ENCODE assay signal across 8 cellular contexts in genomic region chr7:87935373-87935706, GRCh38. TPM values are rescaled to one million over a fixed set of nuclear protein-coding genes. Genes with fewer than 3 reads are reported as not detected.
DNase-seq lines count a peak whose midpoint lies in the region; ATAC-seq, FAIRE-seq and TF ChIP-seq lines count a peak whose summit lies in the region.

No MANE protein-coding gene starts in this region.

- H3K27me3 ChIP-seq in ACC112 (ENCODE audit: insufficient read depth, low read length) (peaks cover 9% of the 10 kb centered on the region; the same call in 1 of the 2 replicates), H9 (ENCODE audit: insufficient read depth, low read length) (no peaks in the 10 kb centered on the region), GM12878 (replicated peaks in 1 of 2; ENCODE audit: control insufficient read depth in 2 of 2, insufficient read depth in 2 of 2, low read length in 1 of 2) (no peaks in the 10 kb centered on the region), muscle layer of colon (ENCODE audit: control insufficient read depth in 1 of 2, insufficient read depth in 2 of 2, low read length in 2 of 2) (no peaks in the 10 kb centered on the region)

- H3K79me2 ChIP-seq in ACC112 (ENCODE audit: control insufficient read depth, insufficient read depth, low read length, unreplicated experiment) (no peaks in the 10 kb centered on the region), H9 (ENCODE audit: insufficient read depth, low read length) (no peaks in the 10 kb centered on the region), GM12878 (ENCODE audit: control insufficient read depth, insufficient read depth, low read length) (peaks cover 20% of the 10 kb centered on the region)

- H3K4me2 ChIP-seq in H9 (ENCODE audit: insufficient read depth, insufficient read length, low read length) (peak overlapping the region; percentile 87), GM12878 (ENCODE audit: control insufficient read depth, insufficient read depth) (peak overlapping the region; percentile 83)

- CTCF ChIA-PET in GM12878 (lab: Yijun Ruan, JAX) = interaction anchor here (0.6 to 3.3 kb wide), 12 partner anchors 9 to 430 kb away, joined by 3 to 23 read pairs (median 6); no protein-coding TSS in a partner anchor

- H3K4me1 Mint-ChIP-seq in H9 = peaks cover 8% of the 10 kb centered on the region in 2 experiments

- H2AFZ ChIP-seq in ACC112 (ENCODE audit: low read length, unreplicated experiment) (peak overlapping the region; percentile 90), H9 (ENCODE audit: low read length) (no peak overlapping the region), GM12878 (ENCODE audit: control insufficient read depth, low read depth, low read length) (peak overlapping the region; percentile 98)

- RAD21 ChIA-PET in GM12878 (lab: Charles Lee; ENCODE audit: unreplicated experiment) = interaction anchor here (0.9 to 5.2 kb wide), 11 partner anchors 8 to 234 kb away, joined by 3 to 49 read pairs (median 9); no protein-coding TSS in a partner anchor

- no peak overlapping the region for H3K18ac ChIP-seq in H9 (ENCODE audit: insufficient read length, low read depth, low read length)

- peaks cover 10% of the 10 kb centered on the region for H3K23me2 ChIP-seq in H9 (ENCODE audit: insufficient read length, low read depth, low read length, poor library complexity, severe bottlenecking)

- H3K4ac ChIP-seq in H9 (ENCODE audit: low read depth, low read length) = no peak overlapping the region

- H3K36me3 Mint-ChIP-seq in H9 (ENCODE audit: insufficient read depth in 1 of 3, low read depth in 3 of 3) = peaks cover 6 to 10% (median 9%) of the 10 kb centered on the region in 3 experiments; a peak in 4 of 7 replicates

- no peak overlapping the region for H2BK120ac ChIP-seq in H9 (ENCODE audit: low read depth, low read length, poor library complexity, severe bottlenecking)

- H4K8ac ChIP-seq in H9 (replicated peaks; ENCODE audit: insufficient read length, low read depth, low read length) = no peak overlapping the region

- H4K20me1 ChIP-seq in H9 (ENCODE audit: control insufficient read depth, insufficient read depth, insufficient read length) (no peaks in the 10 kb centered on the region), GM12878 (ENCODE audit: control insufficient read depth, insufficient read depth) (no peaks in the 10 kb centered on the region)

- no peak overlapping the region for H2AK5ac ChIP-seq in H9 (ENCODE audit: insufficient read length, low read length)

- BruUV-seq in GM12878 (replicated peaks; lab: Mats Ljungman, UMichigan) = TSS peak; percentile 66

- H2BK20ac ChIP-seq in H9 (ENCODE audit: low read depth, low read length, poor library complexity, severe bottlenecking) = no peak overlapping the region

- no peak overlapping the region for H2BK15ac ChIP-seq in H9 (ENCODE audit: low read depth, low read length)

- no peaks in the 10 kb centered on the region for H3K9me3 ChIP-seq in H9 (ENCODE audit: control insufficient read depth, low read depth, low read length)
- H3K9me3 ChIP-seq in GM12878 (replicated peaks; ENCODE audit: control insufficient read depth, insufficient read depth, low read length) = no peaks in the 10 kb centered on the region
- H3K9me3 ChIP-seq in muscle layer of colon (ENCODE audit: low read length) = no peaks in the 10 kb centered on the region

- peak; percentile 7 for FAIRE-seq in GM12878 (lab: Jason Lieb, UNC)

- no peak overlapping the region for H2BK5ac ChIP-seq in H9 (ENCODE audit: insufficient read length, low read length)

- SMC1A ChIA-PET in GM12878 (lab: Charles Lee; ENCODE audit: uncharacterized antibody, unreplicated experiment) = interaction anchor here (1.2 to 3.9 kb wide), 16 partner anchors 9 to 234 kb away, joined by 3 to 29 read pairs (median 4); no protein-coding TSS in a partner anchor

- H3K23ac ChIP-seq in H9 (ENCODE audit: insufficient read length, low read depth, low read length) = no peak overlapping the region

- peak overlapping the region; percentile 80 for H3K4me3 ChIP-seq in ACC112 (ENCODE audit: low read depth, low read length)
- H3K4me3 ChIP-seq in GM12878 = peak overlapping the region; percentile 71
- H3K4me3 ChIP-seq in muscle layer of colon (ENCODE audit: low read depth in 1 of 2, low read length in 2 of 2) = peak overlapping the region; percentile 52 to 68

- TF ChIP-seq EP300 in GM12878 (IDR thresholded peaks at IDR 0.05; ENCODE audit: borderline replicate concordance in 1 of 2, control insufficient read depth in 1 of 2, low read depth in 2 of 2, low read length in 2 of 2) = no peak

- H3K4me1 ChIP-seq in ACC112 (ENCODE audit: control insufficient read depth, insufficient read depth, low read length, unreplicated experiment) = peaks cover 3% of the 10 kb centered on the region
- no peaks in the 10 kb centered on the region for H3K4me1 ChIP-seq in H9 (ENCODE audit: insufficient read depth, low read length)
- no peaks in the 10 kb centered on the region; the same call in 1 of the 2 replicates for H3K4me1 ChIP-seq in GM12878 (ENCODE audit: control insufficient read depth, insufficient read depth, low read length)
- peaks cover 9% of the 10 kb centered on the region for H3K4me1 ChIP-seq in muscle layer of colon (ENCODE audit: insufficient read depth, low read length)

- H2BK12ac ChIP-seq in H9 (ENCODE audit: insufficient read length, low read depth, low read length) = no peak overlapping the region

- no peaks in the 10 kb centered on the region for H3K9me3 Mint-ChIP-seq in H9

- no peaks in the 10 kb centered on the region for H3K36me3 ChIP-seq in ACC112 (ENCODE audit: insufficient read depth, low read length)
- H3K36me3 ChIP-seq in GM12878 (ENCODE audit: control insufficient read depth in 2 of 2, insufficient read depth in 2 of 2, low read length in 1 of 2) = peaks cover 0 to 3% of the 10 kb centered on the region in 2 experiments; a peak in 1 of 4 replicates
- no peaks in the 10 kb centered on the region for H3K36me3 ChIP-seq in muscle layer of colon (ENCODE audit: insufficient read depth, low read length)

- H3K27me3 Mint-ChIP-seq in H9 (ENCODE audit: low read depth) = peaks cover 22% of the 10 kb centered on the region

- no peak overlapping the region for H3K56ac ChIP-seq in H9 (ENCODE audit: insufficient read length, low read depth, low read length)

- TF ChIP-seq CTCF in H9 (conservative IDR thresholded peaks at IDR 0.05) (no peak), GM12878 (IDR thresholded peaks at IDR 0.05 in 2 of 3, conservative IDR thresholded peaks at IDR 0.05 in 1 of 3; ENCODE audit: control insufficient read depth in 2 of 3, extremely low read depth in 1 of 3, insufficient read depth in 1 of 3, low read depth in 3 of 3, low read length in 3 of 3) (no peak)

- in situ Hi-C loops in GM12878 (cut with MboI) = no loop called here

- no peak overlapping the region for H4K5ac ChIP-seq in H9 (ENCODE audit: insufficient read length, low read depth, low read length)

- POLR2A ChIA-PET in GM12878 (lab: Charles Lee) = interaction anchor here (0.8 to 4.0 kb wide), 10 partner anchors 9 to 281 kb away, joined by 3 to 25 read pairs (median 4); partner anchors contain the start of genes DBF4 and SLC25A40

- H3K27ac ChIP-seq in ACC112 (ENCODE audit: low read depth, low read length) (no peak overlapping the region), H9 (ENCODE audit: insufficient read length, low read depth, low read length) (no peak overlapping the region), GM12878 (ENCODE audit: control insufficient read depth, insufficient read depth) (0 out of 2 replicates have a peak overlapping the region, but pooled peaks have one; percentile 0), muscle layer of colon (ENCODE audit: low read depth, low read length) (no peak overlapping the region)

- H3T11ph ChIP-seq in H9 (ENCODE audit: low read length) = no peak overlapping the region

- WGBS in H9 (ENCODE audit: extremely low coverage, insufficient read length, low lambda C conversion rate) = no CpG with 5 or more reads among the region's 8 CpGs
- 14% methylated on average over 8 of the region's 8 CpGs for WGBS in GM12878 (ENCODE audit: insufficient coverage, insufficient replicate concordance, low lambda C conversion rate, missing lambda C conversion rate)

- no peak for DNase-seq in H9
- DNase-seq in GM12878 (ENCODE audit: low read depth, low spot score) = no peak
- no peak for DNase-seq in midbrain (lab: John Stamatoyannopoulos, UW)
- DNase-seq in RPMI8226 = no peak
- no peak for DNase-seq in SW 1271 (lab: John Stamatoyannopoulos, UW)
- DNase-seq in T1000 (lab: John Stamatoyannopoulos, UW) = no peak

- TF ChIP-seq POLR2A in GM12878 (IDR thresholded peaks at IDR 0.05; ENCODE audit: low read depth, low read length) = no peak

- no peak overlapping the region for H3K9ac ChIP-seq in H9 (ENCODE audit: extremely low read depth, insufficient read length, low read length)
- H3K9ac ChIP-seq in GM12878 (ENCODE audit: control insufficient read depth, insufficient read depth, low read length) = peak overlapping the region; percentile 74; the same call in 1 of the 2 replicates
- no peak overlapping the region for H3K9ac ChIP-seq in muscle layer of colon (ENCODE audit: low read length)

- no peak overlapping the region; a peak in 1 of 7 replicates for H3K27ac Mint-ChIP-seq in H9

- intact Hi-C loops in GM12878 (cut with micrococcal nuclease; ENCODE audit: unreplicated experiment) = no loop called here

- TF ChIP-seq RAD21 in GM12878 (IDR thresholded peaks at IDR 0.05; ENCODE audit: insufficient read depth, low read depth, low read length) = no peak

- no peaks in the 10 kb centered on the region for H3K79me1 ChIP-seq in H9 (ENCODE audit: insufficient read depth, low read depth, low read length, poor library complexity, severe bottlenecking)

- H4K91ac ChIP-seq in H9 (ENCODE audit: insufficient read length, low read depth, low read length) = no peak overlapping the region

- peak overlapping the region; percentile 85 to 94 for H3K4me3 Mint-ChIP-seq in H9

- ATAC-seq in GM12878 = peak; percentile 12; the same call in 2 of the 3 replicates

- no peak overlapping the region for H3K14ac ChIP-seq in H9 (ENCODE audit: insufficient read depth, low read length)

RNA-seq across cellular contexts. Expression of gene ADAM22, which starts 1.3 kb away (rescaled TPM):
- total RNA-seq in H9 (2021) (8.6 and 8.7 TPM in 2 replicates), GM12878 (2014; rRNA removed) (10.4 and 14.1 TPM in 2 replicates), GM12878 (2014; rRNA removed; fragmentation: Illumina TruSeq; extraction: Trizol) (8.7 and 10.0 TPM in 2 replicates), GM12878 (2021) (13.3 and 14.3 TPM in 2 replicates)
- total RNA-seq in GM12878 (2013; cell fraction: nucleolus; rRNA removed) = 193 and 197 TPM in 2 replicates
- polyA plus RNA-seq in GM12878 (2011; ENCODE audit: low read depth) = 2.2 TPM
- polyA plus RNA-seq in GM12878 (2011; rRNA removed) (24.5 and 34.9 TPM in 2 replicates), GM12878 (2014; fragmentation: Illumina TruSeq; extraction: Trizol) (7.9 and 8.4 TPM in 2 replicates), GM12878 (2014; fragmentation: Nextera tagmentation; extraction: Ambion mirVana) (1 to 10 TPM; 1.4 TPM), GM12878 (2014; rRNA removed) (5.3 and 7.2 TPM in 2 replicates), GM12878 (2016; fragmentation: Nextera tagmentation; extraction: Ambion mirVana) (1 to 10 TPM; 6.0 to 7.1 TPM)
- 9.6 and 11.1 TPM in 2 replicates for polyA plus RNA-seq in GM12878 (2011; cell fraction: cytosol; rRNA removed)
- 63.7 and 66.1 TPM in 2 replicates for polyA plus RNA-seq in GM12878 (2011; cell fraction: nucleus; rRNA removed)
- 3.4 and 4.0 TPM in 2 replicates for polyA plus RNA-seq in GM12878 (2012)
- polyA minus RNA-seq in GM12878 (2011; rRNA and poly(A)+ RNA removed) = 71.3 and 146 TPM in 2 replicates
- 10.0 and 13.6 TPM in 2 replicates for polyA minus RNA-seq in GM12878 (2011; cell fraction: cytosol; rRNA and poly(A)+ RNA removed)
- 106 and 145 TPM in 2 replicates for polyA minus RNA-seq in GM12878 (2011; cell fraction: nucleus; rRNA and poly(A)+ RNA removed)

RNA-seq across cellular contexts. Expression of gene DBF4, which starts 59.0 kb away (rescaled TPM):
- 75.9 TPM in 2 replicates for total RNA-seq in H9 (2021)
- 82.6 and 89.6 TPM in 2 replicates for total RNA-seq in GM12878 (2013; cell fraction: nucleolus; rRNA removed)
- 71.2 and 75.9 TPM in 2 replicates for total RNA-seq in GM12878 (2014; rRNA removed)
- total RNA-seq in GM12878 (2014; rRNA removed; fragmentation: Illumina TruSeq; extraction: Trizol) = 77.4 and 81.8 TPM in 2 replicates
- 56.6 and 60.1 TPM in 2 replicates for total RNA-seq in GM12878 (2021)
- polyA plus RNA-seq in GM12878 (2011; ENCODE audit: low read depth) = 11.0 TPM
- 29.3 and 38.0 TPM in 2 replicates for polyA plus RNA-seq in GM12878 (2011; rRNA removed)
- 13.3 and 14.7 TPM in 2 replicates for polyA plus RNA-seq in GM12878 (2011; cell fraction: cytosol; rRNA removed)
- 19.5 and 22.1 TPM in 2 replicates for polyA plus RNA-seq in GM12878 (2011; cell fraction: nucleus; rRNA removed)
- 26.6 and 29.0 TPM in 2 replicates for polyA plus RNA-seq in GM12878 (2012)
- 64.8 and 89.7 TPM in 2 replicates for polyA plus RNA-seq in GM12878 (2014; fragmentation: Illumina TruSeq; extraction: Trizol)
- polyA plus RNA-seq in GM12878 (2014; fragmentation: Nextera tagmentation; extraction: Ambion mirVana) = 10 to 100 TPM; 46.1 to 47.0 TPM
- 37.7 and 38.5 TPM in 2 replicates for polyA plus RNA-seq in GM12878 (2014; rRNA removed)
- 10 to 100 TPM; 84.0 to 89.8 TPM for polyA plus RNA-seq in GM12878 (2016; fragmentation: Nextera tagmentation; extraction: Ambion mirVana)
- polyA minus RNA-seq in GM12878 (2011; rRNA and poly(A)+ RNA removed) = 9.3 and 10.2 TPM in 2 replicates
- 8.6 and 11.0 TPM in 2 replicates for polyA minus RNA-seq in GM12878 (2011; cell fraction: cytosol; rRNA and poly(A)+ RNA removed)
- 29.7 and 42.2 TPM in 2 replicates for polyA minus RNA-seq in GM12878 (2011; cell fraction: nucleus; rRNA and poly(A)+ RNA removed)

RNA-seq across cellular contexts. Expression of gene SLC25A40, which starts 59.2 kb away (rescaled TPM):
- total RNA-seq in H9 (2021) (10.4 and 14.5 TPM in 2 replicates), GM12878 (2014; rRNA removed) (21.1 and 21.6 TPM in 2 replicates), GM12878 (2014; rRNA removed; fragmentation: Illumina TruSeq; extraction: Trizol) (22.9 and 23.7 TPM in 2 replicates), GM12878 (2021) (32.3 and 33.0 TPM in 2 replicates)
- total RNA-seq in GM12878 (2013; cell fraction: nucleolus; rRNA removed) = 112 and 120 TPM in 2 replicates
- polyA plus RNA-seq in GM12878 (2011; ENCODE audit: low read depth) = 10.0 TPM
- polyA plus RNA-seq in GM12878 (2011; rRNA removed) (60.3 and 110 TPM in 2 replicates), GM12878 (2014; fragmentation: Illumina TruSeq; extraction: Trizol) (28.7 and 35.9 TPM in 2 replicates), GM12878 (2014; fragmentation: Nextera tagmentation; extraction: Ambion mirVana) (10 to 100 TPM; 15.8 to 17.4 TPM), GM12878 (2014; rRNA removed) (16.4 and 18.6 TPM in 2 replicates), GM12878 (2016; fragmentation: Nextera tagmentation; extraction: Ambion mirVana) (10 to 100 TPM; 21.4 to 24.6 TPM)
- polyA plus RNA-seq in GM12878 (2011; cell fraction: cytosol; rRNA removed) = 17.3 and 20.3 TPM in 2 replicates
- 49.4 and 62.8 TPM in 2 replicates for polyA plus RNA-seq in GM12878 (2011; cell fraction: nucleus; rRNA removed)
- 21.1 and 32.6 TPM in 2 replicates for polyA plus RNA-seq in GM12878 (2012)
- polyA minus RNA-seq in GM12878 (2011; rRNA and poly(A)+ RNA removed) = 18.3 and 23.5 TPM in 2 replicates
- 14.7 and 19.0 TPM in 2 replicates for polyA minus RNA-seq in GM12878 (2011; cell fraction: cytosol; rRNA and poly(A)+ RNA removed)
- polyA minus RNA-seq in GM12878 (2011; cell fraction: nucleus; rRNA and poly(A)+ RNA removed) = 33.1 and 43.9 TPM in 2 replicates
